In the genomic region with DNA sequence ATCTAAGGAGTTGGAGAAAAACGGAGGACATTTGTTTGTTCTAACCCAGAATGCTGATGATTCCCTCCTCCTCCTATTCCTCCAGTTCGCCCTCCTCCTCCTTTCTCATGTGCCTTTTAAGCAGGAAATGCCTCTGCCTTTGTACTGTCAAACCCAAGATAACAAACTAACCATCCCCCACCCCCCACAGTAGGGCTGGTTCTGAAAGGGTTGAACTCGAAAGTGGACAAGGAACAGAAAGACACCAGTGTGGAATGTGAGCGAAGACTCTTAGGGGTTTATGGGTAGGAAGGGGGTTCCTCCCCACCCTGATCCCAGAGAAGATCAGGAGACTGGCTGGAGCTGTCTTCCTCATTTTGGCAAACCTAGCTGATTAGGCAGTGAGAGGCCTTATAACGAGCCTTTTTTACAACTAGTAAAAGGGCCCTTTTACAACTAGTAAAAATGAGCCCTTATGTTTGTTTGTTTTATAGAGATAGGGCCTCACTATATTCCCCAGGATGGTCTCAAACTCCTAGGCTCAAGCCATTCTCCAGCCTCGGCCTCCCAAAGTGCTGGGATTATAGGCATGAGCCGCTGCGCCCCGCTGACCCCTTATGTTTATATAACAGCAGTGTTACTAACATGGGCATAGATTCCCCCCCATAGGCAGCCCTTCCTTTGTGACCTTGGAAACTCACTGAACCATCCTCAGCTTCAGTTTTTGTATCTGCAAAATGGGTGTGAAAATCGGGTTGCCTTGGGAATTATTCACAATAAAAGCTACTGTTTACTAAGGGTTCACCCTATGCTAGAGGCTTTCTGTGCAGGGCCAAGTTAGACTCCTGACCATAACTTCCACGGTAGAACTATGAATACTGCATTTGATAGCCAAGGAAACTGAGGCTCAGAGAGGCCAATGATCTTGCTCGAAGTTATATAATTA, we compare ENCODE assay signal across 8 cellular contexts. TPM values are rescaled to one million over a fixed set of nuclear protein-coding genes. Genes with fewer than 3 reads are reported as not detected.
DNase-seq lines count a peak whose midpoint lies in the region; ATAC-seq and TF ChIP-seq lines count a peak whose summit lies in the region.

No MANE protein-coding gene starts in this region.

- H3K27ac Mint-ChIP-seq in activated T-helper 2 cell treated with anti-CD3 and anti-CD28 coated beads, Interferon-gamma antibody, Interleukin-2, Interleukin-4, amounts not matched to agents 10 μg/mL and 5 μg/mL and 100 μg/mL, durations not matched to agents 14 hours and 24 hours and 36 hours: peak overlapping the region; percentile 75
- peak overlapping the region; percentile 99 for H3K27ac Mint-ChIP-seq in osteocyte (ENCODE audit: unreplicated experiment)

- ATAC-seq in Right ventricle myocardium superior (ENCODE audit: poor library complexity) (peak; percentile 36), HG02840 (IDR thresholded peaks at IDR 0.05; ENCODE audit: low FRiP score, unreplicated experiment) (no peak)

- H3K27me3 Mint-ChIP-seq in activated T-helper 2 cell treated with anti-CD3 and anti-CD28 coated beads, Interferon-gamma antibody, Interleukin-2, Interleukin-4, amounts not matched to agents 10 μg/mL and 5 μg/mL and 100 μg/mL, durations not matched to agents 14 hours and 24 hours and 36 hours (ENCODE audit: low read depth): no peaks in the 10 kb centered on the region
- no peaks in the 10 kb centered on the region for H3K27me3 Mint-ChIP-seq in osteocyte (ENCODE audit: unreplicated experiment)

- no peaks in the 10 kb centered on the region for H3K36me3 Mint-ChIP-seq in activated T-helper 2 cell treated with anti-CD3 and anti-CD28 coated beads, Interferon-gamma antibody, Interleukin-2, Interleukin-4, amounts not matched to agents 10 μg/mL and 5 μg/mL and 100 μg/mL, durations not matched to agents 14 hours and 24 hours and 36 hours (ENCODE audit: low read depth)
- no peaks in the 10 kb centered on the region for H3K36me3 Mint-ChIP-seq in osteocyte (ENCODE audit: unreplicated experiment)

- no peaks in the 10 kb centered on the region for H3F3A ChIP-seq in Loucy (ENCODE audit: low read depth)

- peak overlapping the region; percentile 90 for H3K9ac ChIP-seq in Loucy (ENCODE audit: low read depth, low read length, poor library complexity, severe bottlenecking)

- H3K4me2 ChIP-seq in Loucy (ENCODE audit: low read depth, low read length, poor library complexity, severe bottlenecking): peak overlapping the region; percentile 88

- DNase-seq in GF-D8 (lab: John Stamatoyannopoulos, UW): peak; percentile 48
- no peak for DNase-seq in activated T-helper 2 cell treated with anti-CD3 and anti-CD28 coated beads, Interferon-gamma antibody, Interleukin-2, Interleukin-4, amounts not matched to agents 10 μg/mL and 5 μg/mL and 100 μg/mL, durations not matched to agents 14 hours and 24 hours and 36 hours (ENCODE audit: low spot score)
- no peak for DNase-seq in Right ventricle myocardium superior
- no peak for DNase-seq in osteocyte (ENCODE audit: extremely low spot score, unreplicated experiment)
- DNase-seq in superior temporal gyrus (ENCODE audit: extremely low spot score): no peak
- DNase-seq in DMS 273 treated with DMSO at 0.1 percent for 48 hours (lab: John Stamatoyannopoulos, UW): no peak

- TF ChIP-seq CTCF in Loucy (conservative IDR thresholded peaks at IDR 0.05; ENCODE audit: low read length) (no peak), osteocyte (IDR thresholded peaks at IDR 0.05) (no peak)

- no peaks in the 10 kb centered on the region for H3K27me3 ChIP-seq in Loucy (ENCODE audit: insufficient read depth, low read length, poor library complexity, severe bottlenecking)

- peaks cover 23% of the 10 kb centered on the region for H3K79me2 ChIP-seq in Loucy (ENCODE audit: insufficient read depth, low read length)

- H3K4me1 Mint-ChIP-seq in activated T-helper 2 cell treated with anti-CD3 and anti-CD28 coated beads, Interferon-gamma antibody, Interleukin-2, Interleukin-4, amounts not matched to agents 10 μg/mL and 5 μg/mL and 100 μg/mL, durations not matched to agents 14 hours and 24 hours and 36 hours (ENCODE audit: low read depth): peaks cover 45% of the 10 kb centered on the region
- peaks cover 55% of the 10 kb centered on the region for H3K4me1 Mint-ChIP-seq in osteocyte (ENCODE audit: unreplicated experiment)

- peak overlapping the region; percentile 84 for H3K4me3 Mint-ChIP-seq in activated T-helper 2 cell treated with anti-CD3 and anti-CD28 coated beads, Interferon-gamma antibody, Interleukin-2, Interleukin-4, amounts not matched to agents 10 μg/mL and 5 μg/mL and 100 μg/mL, durations not matched to agents 14 hours and 24 hours and 36 hours (ENCODE audit: low read depth)
- H3K4me3 Mint-ChIP-seq in osteocyte (ENCODE audit: unreplicated experiment): peak overlapping the region; percentile 82

- H3K9me3 ChIP-seq in Loucy (ENCODE audit: insufficient read depth, low read depth, low read length): no peaks in the 10 kb centered on the region

- H3K9me3 Mint-ChIP-seq in activated T-helper 2 cell treated with anti-CD3 and anti-CD28 coated beads, Interferon-gamma antibody, Interleukin-2, Interleukin-4, amounts not matched to agents 10 μg/mL and 5 μg/mL and 100 μg/mL, durations not matched to agents 14 hours and 24 hours and 36 hours: no peaks in the 10 kb centered on the region
- H3K9me3 Mint-ChIP-seq in osteocyte (ENCODE audit: unreplicated experiment): no peaks in the 10 kb centered on the region

- no peaks in the 10 kb centered on the region for H3K36me3 ChIP-seq in Loucy (ENCODE audit: insufficient read depth, low read length)

- no peaks in the 10 kb centered on the region for H4K20me1 ChIP-seq in Loucy (ENCODE audit: insufficient read depth, low read length, poor library complexity, severe bottlenecking)

- no peaks in the 10 kb centered on the region for H3K9me2 ChIP-seq in Loucy (replicated peaks; ENCODE audit: low read depth, low read length)

- peak overlapping the region; percentile 99 for H2AFZ ChIP-seq in Loucy (ENCODE audit: low read length)

- intact Hi-C loops in activated T-helper 2 cell treated with anti-CD3 and anti-CD28 coated beads, Interferon-gamma antibody, Interleukin-2, Interleukin-4, amounts not matched to agents 10 μg/mL and 5 μg/mL and 100 μg/mL, durations not matched to agents 14 hours and 24 hours and 36 hours (cut with micrococcal nuclease): loop anchor here (1.0 to 10.0 kb wide), 7 partner anchors 43 to 649 kb away; a partner anchor contains a TSS
- intact Hi-C loops in Right ventricle myocardium superior (cut with DNase I): loop anchor here (2.0 to 10.0 kb wide), 5 partner anchors 36 to 229 kb away; no protein-coding TSS in a partner anchor

- H3K4me1 ChIP-seq in Loucy (ENCODE audit: insufficient read depth, low read length, poor library complexity, severe bottlenecking): peaks cover 26% of the 10 kb centered on the region

- H3K4me3 ChIP-seq in Loucy (ENCODE audit: low read length, poor library complexity, severe bottlenecking): peak overlapping the region; percentile 83

RNA-seq across cellular contexts. Expression of a gene that starts 1.1 kb away (rescaled TPM):
- 25.0 and 27.1 TPM in 2 replicates for total RNA-seq in activated T-helper 2 cell treated with anti-CD3 and anti-CD28 coated beads, Interferon-gamma antibody, Interleukin-2, Interleukin-4, amounts not matched to agents 10 μg/mL and 5 μg/mL and 100 μg/mL, durations not matched to agents 14 hours and 24 hours and 36 hours
- total RNA-seq in Right ventricle myocardium superior (39.5 TPM), osteocyte (98.9 and 99.0 TPM in 2 replicates)

RNA-seq across cellular contexts. Expression of a gene that starts 3.2 kb away (rescaled TPM):
- 0.25 and 0.32 TPM in 2 replicates for total RNA-seq in activated T-helper 2 cell treated with anti-CD3 and anti-CD28 coated beads, Interferon-gamma antibody, Interleukin-2, Interleukin-4, amounts not matched to agents 10 μg/mL and 5 μg/mL and 100 μg/mL, durations not matched to agents 14 hours and 24 hours and 36 hours
- total RNA-seq in Right ventricle myocardium superior (0.86 TPM), osteocyte (3.4 and 4.8 TPM in 2 replicates)
